ENCODE assay signal across 8 cellular contexts in the genomic region with DNA sequence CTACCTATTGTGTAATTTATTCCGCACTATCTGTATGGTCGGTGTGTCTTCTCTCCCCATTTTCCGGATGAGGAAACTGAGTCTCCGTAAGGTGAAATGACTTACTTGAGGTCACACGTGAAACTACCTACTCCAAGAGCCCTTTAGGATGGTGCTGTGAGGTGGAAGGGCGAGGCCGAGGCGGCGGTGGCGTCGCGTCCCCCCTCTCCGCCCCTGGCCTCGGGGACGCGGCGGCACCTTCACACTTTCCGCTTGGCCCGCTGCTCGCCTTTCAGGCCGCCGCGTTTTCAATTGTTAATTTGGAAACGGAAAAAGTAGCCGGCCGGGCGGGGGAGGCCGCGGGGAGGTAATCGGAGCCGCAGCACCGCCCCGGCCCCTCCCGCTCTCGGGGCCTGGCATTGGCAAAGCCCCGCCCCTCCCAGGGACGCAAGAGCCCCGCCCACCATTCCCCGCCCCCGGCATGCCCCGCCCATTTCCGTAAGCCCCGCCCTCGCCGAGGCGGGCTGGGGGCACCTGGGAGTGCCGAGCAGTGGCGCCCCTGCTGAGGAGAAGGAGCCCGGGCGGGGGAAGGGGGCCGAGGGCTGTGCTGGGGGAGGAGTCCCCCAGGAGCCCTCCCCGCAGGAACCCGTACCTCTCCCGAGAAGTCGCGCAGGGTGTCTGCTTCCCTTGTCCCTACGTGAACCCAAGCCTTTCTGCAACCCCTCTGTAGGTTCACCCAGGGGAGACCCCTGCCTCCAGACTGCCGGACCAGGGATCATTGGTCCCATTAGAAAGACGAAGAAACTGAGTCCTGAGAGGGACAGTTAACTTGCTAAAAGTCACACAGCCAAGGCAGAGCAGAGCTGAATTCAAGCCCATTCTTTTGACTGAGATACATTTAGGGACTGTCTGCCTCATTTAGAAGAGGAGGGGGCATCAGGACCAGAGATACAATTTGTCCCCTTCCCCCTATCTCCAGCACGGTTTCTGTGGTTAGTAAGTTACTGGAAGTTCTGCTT. TPM values are rescaled to one million over a fixed set of nuclear protein-coding genes. Genes with fewer than 3 reads are reported as not detected.
DNase-seq lines count a peak whose midpoint lies in the region; TF ChIP-seq lines count a peak whose summit lies in the region.

No MANE protein-coding gene starts in this region.

- H2BK15ac ChIP-seq in H9 (ENCODE audit: low read depth, low read length) (no peak overlapping the region), mesendoderm (replicated peaks; ENCODE audit: low read depth) (no peak overlapping the region)

- WGBS in H9 (ENCODE audit: extremely low coverage, insufficient read length, low lambda C conversion rate) = no CpG with 5 or more reads among the region's 60 CpGs
- no CpG with 5 or more reads among the region's 60 CpGs for WGBS in mesendoderm (ENCODE audit: extremely low coverage, insufficient coverage, low lambda C conversion rate)

- H2AFZ ChIP-seq in H9 (ENCODE audit: low read length) = no peak overlapping the region

- H3K56ac ChIP-seq in H9 (ENCODE audit: insufficient read length, low read depth, low read length) (no peak overlapping the region), mesendoderm (ENCODE audit: low read length) (peak overlapping the region; percentile 75)

- H3K79me1 ChIP-seq in H9 (ENCODE audit: insufficient read depth, low read depth, low read length, poor library complexity, severe bottlenecking) (no peaks in the 10 kb centered on the region), mesendoderm (ENCODE audit: low read length) (no peaks in the 10 kb centered on the region)

- H4K20me1 ChIP-seq in H9 (ENCODE audit: control insufficient read depth, insufficient read depth, insufficient read length) = no peaks in the 10 kb centered on the region

- H3T11ph ChIP-seq in H9 (ENCODE audit: low read length) = no peak overlapping the region

- peaks cover 23% of the 10 kb centered on the region for H3K27me3 Mint-ChIP-seq in H9 (ENCODE audit: low read depth)
- H3K27me3 Mint-ChIP-seq in activated CD4-positive, alpha-beta memory T cell treated with anti-CD3 and anti-CD28 coated beads, Interleukin-2, amount 10 ng/mL, durations not matched to agents 7 days and 5 days = no peaks in the 10 kb centered on the region

- POLR2A ChIA-PET in activated CD4-positive, alpha-beta memory T cell treated with anti-CD3 and anti-CD28 coated beads, Interleukin-2, amount 10 ng/mL, durations not matched to agents 7 days and 5 days (lab: Charles Lee) = interaction anchor here (1.1 to 1.3 kb wide), 2 partner anchors 9 to 15 kb away, joined by 3 read pairs; no protein-coding TSS in a partner anchor

- no peak overlapping the region; a peak in 1 of 7 replicates for H3K27ac Mint-ChIP-seq in H9
- H3K27ac Mint-ChIP-seq in activated CD4-positive, alpha-beta memory T cell treated with anti-CD3 and anti-CD28 coated beads, Interleukin-2, amount 10 ng/mL, durations not matched to agents 7 days and 5 days = no peak overlapping the region

- H3K23ac ChIP-seq in H9 (ENCODE audit: insufficient read length, low read depth, low read length) = no peak overlapping the region
- no peak overlapping the region for H3K23ac ChIP-seq in mesendoderm (ENCODE audit: low read length)

- H2BK20ac ChIP-seq in H9 (ENCODE audit: low read depth, low read length, poor library complexity, severe bottlenecking) = no peak overlapping the region

- H3K4me2 ChIP-seq in H9 (ENCODE audit: insufficient read depth, insufficient read length, low read length) (peak overlapping the region; percentile 28), mesendoderm (ENCODE audit: low read length) (peak overlapping the region; percentile 62)

- H3K9me3 ChIP-seq in H9 (ENCODE audit: control insufficient read depth, low read depth, low read length) = no peaks in the 10 kb centered on the region

- CTCF ChIA-PET in activated CD4-positive, alpha-beta memory T cell treated with anti-CD3 and anti-CD28 coated beads, Interleukin-2, amount 10 ng/mL, durations not matched to agents 7 days and 5 days (lab: Charles Lee) = no interaction called here

- H4K5ac ChIP-seq in H9 (ENCODE audit: insufficient read length, low read depth, low read length) = no peak overlapping the region
- H4K5ac ChIP-seq in mesendoderm (ENCODE audit: low read length) = no peak overlapping the region

- peak overlapping the region; percentile 42 to 60; a peak in 3 of 5 replicates for H3K4me3 Mint-ChIP-seq in H9
- peak overlapping the region; percentile 63 for H3K4me3 Mint-ChIP-seq in activated CD4-positive, alpha-beta memory T cell treated with anti-CD3 and anti-CD28 coated beads, Interleukin-2, amount 10 ng/mL, durations not matched to agents 7 days and 5 days

- H3K9ac ChIP-seq in H9 (ENCODE audit: extremely low read depth, insufficient read length, low read length) (no peak overlapping the region), mesendoderm (ENCODE audit: low read length) (peak overlapping the region; percentile 48)

- H2BK12ac ChIP-seq in H9 (ENCODE audit: insufficient read length, low read depth, low read length) = no peak overlapping the region

- no peak overlapping the region for H2BK120ac ChIP-seq in H9 (ENCODE audit: low read depth, low read length, poor library complexity, severe bottlenecking)
- no peak overlapping the region for H2BK120ac ChIP-seq in mesendoderm (ENCODE audit: low read depth, low read length)

- H3K27me3 ChIP-seq in H9 (ENCODE audit: insufficient read depth, low read length) (no peaks in the 10 kb centered on the region), mesendoderm (ENCODE audit: insufficient read depth, low read length, poor library complexity) (no peaks in the 10 kb centered on the region)

- H3K14ac ChIP-seq in H9 (ENCODE audit: insufficient read depth, low read length) = no peak overlapping the region

- no peaks in the 10 kb centered on the region for H3K79me2 ChIP-seq in H9 (ENCODE audit: insufficient read depth, low read length)
- H3K79me2 ChIP-seq in mesendoderm (ENCODE audit: control insufficient read depth, insufficient read depth, low read length) = no peaks in the 10 kb centered on the region

- no peak overlapping the region for H4K91ac ChIP-seq in H9 (ENCODE audit: insufficient read length, low read depth, low read length)

- H3K36me3 Mint-ChIP-seq in H9 (ENCODE audit: insufficient read depth in 1 of 3, low read depth in 3 of 3) = no peaks in the 10 kb centered on the region
- H3K36me3 Mint-ChIP-seq in activated CD4-positive, alpha-beta memory T cell treated with anti-CD3 and anti-CD28 coated beads, Interleukin-2, amount 10 ng/mL, durations not matched to agents 7 days and 5 days (ENCODE audit: low read depth) = no peaks in the 10 kb centered on the region

- no peak for TF ChIP-seq CTCF in H9 (conservative IDR thresholded peaks at IDR 0.05)

- H3K18ac ChIP-seq in H9 (ENCODE audit: insufficient read length, low read depth, low read length) (no peak overlapping the region), mesendoderm (ENCODE audit: low read length) (no peak overlapping the region)

- peaks cover 48 to 68% of the 10 kb centered on the region in 2 experiments for H3K4me1 Mint-ChIP-seq in H9
- H3K4me1 Mint-ChIP-seq in activated CD4-positive, alpha-beta memory T cell treated with anti-CD3 and anti-CD28 coated beads, Interleukin-2, amount 10 ng/mL, durations not matched to agents 7 days and 5 days = peaks cover 22% of the 10 kb centered on the region

- H3K4me1 ChIP-seq in H9 (ENCODE audit: insufficient read depth, low read length) (0 out of 2 replicates have a peak, but pooled peaks cover 5% of the 10 kb centered on the region), mesendoderm (ENCODE audit: control insufficient read depth, low read depth, low read length) (no peaks in the 10 kb centered on the region)

- DNase-seq in COLO668 (lab: John Stamatoyannopoulos, UW; ENCODE audit: unreplicated experiment) = peak; percentile 77
- DNase-seq in H9 = peak; percentile 95
- DNase-seq in NCI-H2171 treated with DMSO at 0.1 percent for 48 hours (lab: John Stamatoyannopoulos, UW) = peak; percentile 43
- peak; percentile 89 for DNase-seq in activated CD4-positive, alpha-beta memory T cell treated with anti-CD3 and anti-CD28 coated beads, Interleukin-2, amount 10 ng/mL, durations not matched to agents 7 days and 5 days
- peak; percentile 86 for DNase-seq in effector CD8-positive, alpha-beta T cell (lab: John Stamatoyannopoulos, UW)
- DNase-seq in mesendoderm = peak; percentile 93
- DNase-seq in stimulated activated CD8-positive, alpha-beta memory T cell treated with anti-CD3 and anti-CD28 coated beads, Interleukin-12 subunit alpha, Interleukin-12 subunit beta, amount 100 ng/mL, for 4 hours (ENCODE audit: low read depth) = peak; percentile 72
- DNase-seq in inferior parietal cortex (ENCODE audit: extremely low spot score) = no peak

- H3K9me3 Mint-ChIP-seq in H9 = no peaks in the 10 kb centered on the region
- no peaks in the 10 kb centered on the region for H3K9me3 Mint-ChIP-seq in activated CD4-positive, alpha-beta memory T cell treated with anti-CD3 and anti-CD28 coated beads, Interleukin-2, amount 10 ng/mL, durations not matched to agents 7 days and 5 days

- no peak overlapping the region for H3K4me3 ChIP-seq in mesendoderm (ENCODE audit: low read length)

- H2AK5ac ChIP-seq in H9 (ENCODE audit: insufficient read length, low read length) = no peak overlapping the region
- H2AK5ac ChIP-seq in mesendoderm (ENCODE audit: low read length) = no peak overlapping the region

- H4K8ac ChIP-seq in H9 (replicated peaks; ENCODE audit: insufficient read length, low read depth, low read length) (no peak overlapping the region), mesendoderm (ENCODE audit: low read depth, low read length) (no peak overlapping the region)

- no peaks in the 10 kb centered on the region for H3K36me3 ChIP-seq in mesendoderm (ENCODE audit: control insufficient read depth, insufficient read depth, low read length)

- no peak overlapping the region for H3K27ac ChIP-seq in H9 (ENCODE audit: insufficient read length, low read depth, low read length)
- no peak overlapping the region for H3K27ac ChIP-seq in mesendoderm (ENCODE audit: low read depth, low read length)

- no peak overlapping the region for H2BK5ac ChIP-seq in H9 (ENCODE audit: insufficient read length, low read length)
- no peak overlapping the region for H2BK5ac ChIP-seq in mesendoderm (ENCODE audit: low read length)

- H3K23me2 ChIP-seq in H9 (ENCODE audit: insufficient read length, low read depth, low read length, poor library complexity, severe bottlenecking) = peaks cover 3% of the 10 kb centered on the region

- H3K4ac ChIP-seq in H9 (ENCODE audit: low read depth, low read length) (no peak overlapping the region), mesendoderm (ENCODE audit: low read depth, low read length) (no peak overlapping the region)

RNA-seq across cellular contexts. Expression of gene KCNQ4, which starts 18.8 kb away (rescaled TPM):
- 1.4 TPM in 2 replicates for total RNA-seq in H9 (2021)
- total RNA-seq in activated CD4-positive, alpha-beta memory T cell treated with anti-CD3 and anti-CD28 coated beads, Interleukin-2, amount 10 ng/mL, durations not matched to agents 7 days and 5 days = under 1 TPM; 0.45 to 0.60 TPM
- polyA plus RNA-seq in mesendoderm (2013, experiment 1 of 2) = 0.63 TPM
- polyA plus RNA-seq in mesendoderm (2013, experiment 2 of 2) = 0.56 TPM

RNA-seq across cellular contexts. Expression of gene CITED4, which starts 59.8 kb away (rescaled TPM):
- total RNA-seq in H9 (2021) = 9.5 and 10.4 TPM in 2 replicates
- 1 to 10 TPM; 6.9 to 7.9 TPM for total RNA-seq in activated CD4-positive, alpha-beta memory T cell treated with anti-CD3 and anti-CD28 coated beads, Interleukin-2, amount 10 ng/mL, durations not matched to agents 7 days and 5 days
- polyA plus RNA-seq in mesendoderm (2013, experiment 1 of 2) = 12.3 TPM
- 12.8 TPM for polyA plus RNA-seq in mesendoderm (2013, experiment 2 of 2)
